Comparison of ENCODE assay signal across 20 cellular contexts in the genomic region with DNA sequence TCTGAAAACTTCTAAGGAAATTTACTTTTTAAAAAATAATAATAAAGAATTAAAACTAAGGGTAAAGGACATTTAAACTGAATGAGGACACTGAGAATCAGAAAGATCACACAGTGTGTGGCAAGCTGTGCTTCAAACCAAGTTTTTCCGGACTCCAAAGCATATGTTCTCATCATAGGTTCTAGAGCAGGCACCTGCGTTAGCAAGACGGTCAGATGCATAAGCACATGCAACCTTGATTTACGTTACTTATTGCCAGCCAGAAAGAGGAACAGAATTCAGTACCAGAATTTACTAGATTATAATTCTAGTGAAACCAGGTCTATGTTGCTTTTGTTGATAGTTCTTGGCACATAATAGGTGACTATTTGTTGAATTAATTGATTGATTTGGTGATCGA.
"Had no signal": no experiment of that assay in that cellular context is flagged by ENCODE, and none has a peak within 500 bp of the region (broad histone marks: within the 10 kb centered on the region; RNA-seq: fewer than 3 reads in every experiment).

No MANE protein-coding gene starts in this region.

- H3K4me3 Mint-ChIP-seq: naive thymus-derived CD8-positive, alpha-beta T cell; stimulated activated memory B cell treated with anti-CD40 and anti-IgM and Interleukin-4, amounts not matched to agents 10 μg/mL and 1 μg/mL and 100 μg/mL, for 72 hours had no signal

- H3K27me3 Mint-ChIP-seq: naive thymus-derived CD8-positive, alpha-beta T cell; stimulated activated memory B cell treated with anti-CD40 and anti-IgM and Interleukin-4, amounts not matched to agents 10 μg/mL and 1 μg/mL and 100 μg/mL, for 72 hours had no signal

- H3K36me3 ChIP-seq: heart right ventricle, neutrophil, spleen, stomach, thoracic aorta, transverse colon had no signal

- H3K27ac ChIP-seq: dorsolateral prefrontal cortex, heart right ventricle, neutrophil, spleen, stomach, thoracic aorta had no signal

- H3K9me3 Mint-ChIP-seq: naive thymus-derived CD8-positive, alpha-beta T cell; stimulated activated memory B cell treated with anti-CD40 and anti-IgM and Interleukin-4, amounts not matched to agents 10 μg/mL and 1 μg/mL and 100 μg/mL, for 72 hours had no signal

- H3K27me3 ChIP-seq: dorsolateral prefrontal cortex, heart right ventricle, neutrophil, spleen, stomach, transverse colon had no signal

- H3K27ac Mint-ChIP-seq: naive thymus-derived CD8-positive, alpha-beta T cell; stimulated activated memory B cell treated with anti-CD40 and anti-IgM and Interleukin-4, amounts not matched to agents 10 μg/mL and 1 μg/mL and 100 μg/mL, for 72 hours had no signal

- ATAC-seq: esophagus mucosa; heart right ventricle; naive thymus-derived CD8-positive, alpha-beta T cell; sciatic nerve; stimulated activated memory B cell treated with anti-CD40 and anti-IgM and Interleukin-4, amounts not matched to agents 10 μg/mL and 1 μg/mL and 100 μg/mL, for 72 hours had no signal

- H3K9me3 ChIP-seq: neutrophil, thoracic aorta, transverse colon had no signal

- DNase-seq: cortex of kidney; dorsolateral prefrontal cortex; effector memory CD4-positive, alpha-beta T cell; heart right ventricle; hypothalamus; kidney glomerular epithelial cell; naive thymus-derived CD8-positive, alpha-beta T cell; posterior cingulate gyrus; spleen; stimulated activated CD4-positive, alpha-beta T cell treated with anti-CD3 and anti-CD28 coated beads, Interleukin-15, amount 100 ng/mL, for 24 hours; stimulated activated CD4-positive, alpha-beta T cell treated with anti-CD3 and anti-CD28 coated beads, Interleukin-1b, Interleukin-23, amount 100 ng/mL, for 48 hours; stimulated activated CD4-positive, alpha-beta T cell treated with anti-CD3 and anti-CD28 coated beads, Interleukin-4, amount 100 ng/mL, for 24 hours; stomach; substantia nigra; transverse colon had no signal

- H3K36me3 Mint-ChIP-seq: naive thymus-derived CD8-positive, alpha-beta T cell; stimulated activated memory B cell treated with anti-CD40 and anti-IgM and Interleukin-4, amounts not matched to agents 10 μg/mL and 1 μg/mL and 100 μg/mL, for 72 hours had no signal

- H3K4me3 ChIP-seq: dorsolateral prefrontal cortex, heart right ventricle, spleen, stomach, thoracic aorta, transverse colon had no signal
